In the genomic region with DNA sequence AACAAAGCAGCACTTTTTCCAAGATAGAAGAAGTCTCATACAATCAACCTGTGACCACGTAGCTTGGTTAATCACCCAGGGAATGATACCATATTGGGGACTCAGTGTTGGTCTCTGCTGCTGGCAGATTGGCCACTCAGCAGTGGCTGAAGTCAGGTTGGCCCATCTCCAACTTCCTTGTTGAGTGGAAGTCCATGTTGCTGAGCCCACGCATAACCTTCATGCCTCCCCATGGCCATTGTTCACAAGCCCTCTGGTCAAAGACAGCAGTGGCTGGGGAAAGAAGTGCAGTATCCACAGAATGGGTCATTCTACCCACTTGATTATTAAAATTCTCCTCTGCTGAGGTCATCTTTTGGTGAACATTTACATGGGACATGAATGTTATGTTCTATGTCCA, we compare ENCODE assay signal across 20 cellular contexts. TPM values are rescaled to one million over a fixed set of nuclear protein-coding genes. Genes with fewer than 3 reads are reported as not detected.
A peak's percentile ranks its signal among the peaks of the same experiment; 100 is the strongest.
DNase-seq lines count a peak whose midpoint lies in the region; ATAC-seq and TF ChIP-seq lines count a peak whose summit lies in the region.
"Had no signal": no experiment of that assay in that cellular context is flagged by ENCODE, and none has a peak within 500 bp of the region (broad histone marks: within the 10 kb centered on the region; RNA-seq: fewer than 3 reads in every experiment).

No MANE protein-coding gene starts in this region.

- H3K9me3 Mint-ChIP-seq in stimulated activated memory B cell treated with anti-CD40 and anti-IgM and Interleukin-4, amounts not matched to agents 10 μg/mL and 1 μg/mL and 100 μg/mL, for 72 hours = no peaks in the 10 kb centered on the region
- H3K9me3 Mint-ChIP-seq: CD4-positive, alpha-beta T cell; CD8-positive, alpha-beta T cell had no signal

- TF ChIP-seq POLR2A in esophagus muscularis mucosa (IDR thresholded peaks at IDR 0.05; ENCODE audit: low read depth) = no peak

- H3K27ac Mint-ChIP-seq in stimulated activated memory B cell treated with anti-CD40 and anti-IgM and Interleukin-4, amounts not matched to agents 10 μg/mL and 1 μg/mL and 100 μg/mL, for 72 hours = no peak overlapping the region
- H3K27ac Mint-ChIP-seq: B cell; CD4-positive, alpha-beta T cell; CD8-positive, alpha-beta T cell had no signal

- intact Hi-C loops in esophagus muscularis mucosa (cut with DNase I) = no loop called here

- TF ChIP-seq CTCF in esophagus muscularis mucosa (IDR thresholded peaks at IDR 0.05) = no peak

- H3K4me1 Mint-ChIP-seq in stimulated activated memory B cell treated with anti-CD40 and anti-IgM and Interleukin-4, amounts not matched to agents 10 μg/mL and 1 μg/mL and 100 μg/mL, for 72 hours = no peaks in the 10 kb centered on the region
- H3K4me1 Mint-ChIP-seq: B cell had no signal

- H3K9me3 ChIP-seq in esophagus muscularis mucosa = no peaks in the 10 kb centered on the region
- H3K9me3 ChIP-seq: A549; BLaER1 treated with 17β-estradiol and CSF1 and Interleukin-3, amounts not matched to agents 10 nM and 100 nM; Caco-2 had no signal

- no peak overlapping the region for H3K4me3 ChIP-seq in esophagus muscularis mucosa
- H3K4me3 ChIP-seq: A549; BLaER1 treated with 17β-estradiol and CSF1 and Interleukin-3, amounts not matched to agents 10 nM and 100 nM had no signal

- no peaks in the 10 kb centered on the region for H3K36me3 ChIP-seq in esophagus muscularis mucosa
- H3K36me3 ChIP-seq: BLaER1 treated with 17β-estradiol and CSF1 and Interleukin-3, amounts not matched to agents 10 nM and 100 nM had no signal

- no peak for TF ChIP-seq EP300 in esophagus muscularis mucosa (IDR thresholded peaks at IDR 0.05)

- no peaks in the 10 kb centered on the region for H3K4me1 ChIP-seq in esophagus muscularis mucosa
- H3K4me1 ChIP-seq: BLaER1 treated with 17β-estradiol and CSF1 and Interleukin-3, amounts not matched to agents 10 nM and 100 nM had no signal

- H3K27me3 ChIP-seq in esophagus muscularis mucosa = no peaks in the 10 kb centered on the region
- H3K27me3 ChIP-seq: BLaER1 treated with 17β-estradiol and CSF1 and Interleukin-3, amounts not matched to agents 10 nM and 100 nM had no signal

- WGBS in esophagus muscularis mucosa = 91% methylated on average over 1 of the region's 2 CpGs

- no peak for ATAC-seq in stimulated activated memory B cell treated with anti-CD40 and anti-IgM and Interleukin-4, amounts not matched to agents 10 μg/mL and 1 μg/mL and 100 μg/mL, for 72 hours
- ATAC-seq: A549; CD8-positive, alpha-beta T cell had no signal

- H3K4me3 Mint-ChIP-seq in stimulated activated memory B cell treated with anti-CD40 and anti-IgM and Interleukin-4, amounts not matched to agents 10 μg/mL and 1 μg/mL and 100 μg/mL, for 72 hours = no peak overlapping the region
- H3K4me3 Mint-ChIP-seq: B cell; CD4-positive, alpha-beta T cell; CD8-positive, alpha-beta T cell had no signal

- no peak overlapping the region for H3K27ac ChIP-seq in esophagus muscularis mucosa (replicated peaks in 1 of 4)
- H3K27ac ChIP-seq: 22Rv1; A549; BLaER1 treated with 17β-estradiol and CSF1 and Interleukin-3, amounts not matched to agents 10 nM and 100 nM; C4-2B had no signal

- H3K27me3 Mint-ChIP-seq in stimulated activated memory B cell treated with anti-CD40 and anti-IgM and Interleukin-4, amounts not matched to agents 10 μg/mL and 1 μg/mL and 100 μg/mL, for 72 hours = no peaks in the 10 kb centered on the region
- H3K27me3 Mint-ChIP-seq: CD4-positive, alpha-beta T cell had no signal

- DNase-seq in DMS53 (lab: John Stamatoyannopoulos, UW) = peak; percentile 5
- DNase-seq in DMS53 treated with DMSO at 0.1 percent for 48 hours (lab: John Stamatoyannopoulos, UW; ENCODE audit: unreplicated experiment) = no peak
- DNase-seq in NCI-H2196 (lab: John Stamatoyannopoulos, UW; ENCODE audit: unreplicated experiment) = peak; percentile 5
- no peak for DNase-seq in NCI-H2196 treated with DMSO at 0.1 percent for 48 hours (lab: John Stamatoyannopoulos, UW; ENCODE audit: unreplicated experiment)
- peak; percentile 87 for DNase-seq in esophagus muscularis mucosa (ENCODE audit: extremely low spot score)
- peak; percentile 73 for DNase-seq in kidney tubule cell (ENCODE audit: low spot score)
- DNase-seq in cerebellum (ENCODE audit: low spot score) = no peak
- DNase-seq: AML-193; Caco-2; Calu3; CD4-positive, alpha-beta T cell; CD8-positive, alpha-beta T cell; DMS79 treated with DMSO at 0.1 percent for 48 hours; GF-D8 had no signal

- H3K36me3 Mint-ChIP-seq in stimulated activated memory B cell treated with anti-CD40 and anti-IgM and Interleukin-4, amounts not matched to agents 10 μg/mL and 1 μg/mL and 100 μg/mL, for 72 hours = no peaks in the 10 kb centered on the region
- H3K36me3 Mint-ChIP-seq: CD8-positive, alpha-beta T cell had no signal

RNA-seq across cellular contexts. Expression of a gene that starts 38.5 kb away (rescaled TPM):
- total RNA-seq in esophagus muscularis mucosa (1 to 10 TPM in 2 of 4 donors, not detected in 2; 1.2 to 2.2 TPM), cerebellum (3.3 TPM)

Comparison
In these comparisons a context has a peak if more than half of its experiments do, and no peak if none do; other contexts are left out.
1. DNase-seq: peak in DMS53 (single experiment), NCI-H2196 (single experiment), esophagus muscularis mucosa (single experiment) and kidney tubule cell (single experiment); none in DMS53 treated with DMSO at 0.1 percent for 48 hours (single experiment), NCI-H2196 treated with DMSO at 0.1 percent for 48 hours (single experiment) and cerebellum (single experiment).